ENCODE assay signal across 22 cellular contexts in the genomic region with DNA sequence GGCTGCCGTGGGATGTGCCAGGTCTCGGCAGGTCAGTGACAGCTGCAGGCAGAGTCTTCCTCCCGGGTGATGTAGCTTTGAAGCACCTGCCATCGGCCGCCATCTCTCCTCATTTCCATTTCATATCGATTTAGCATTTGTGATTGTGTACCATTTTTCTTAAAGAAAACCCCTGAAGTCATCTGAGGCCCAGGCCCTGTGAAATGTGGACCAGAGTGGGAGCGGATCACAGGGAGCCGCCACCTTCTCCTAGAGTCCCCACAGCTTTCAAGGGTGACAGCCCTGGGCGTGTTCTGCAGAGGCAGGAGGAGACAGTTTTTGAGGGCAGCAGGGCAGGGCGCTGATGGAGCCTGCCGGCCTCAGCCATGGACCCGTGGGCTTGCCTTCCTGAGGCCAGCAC. TPM values are rescaled to one million over a fixed set of nuclear protein-coding genes. Genes with fewer than 3 reads are reported as not detected.
DNase-seq lines count a peak whose midpoint lies in the region; ATAC-seq and TF ChIP-seq lines count a peak whose summit lies in the region.
"Had no signal": no experiment of that assay in that cellular context is flagged by ENCODE, and none has a peak within 500 bp of the region (broad histone marks: within the 10 kb centered on the region; RNA-seq: fewer than 3 reads in every experiment).

No MANE protein-coding gene starts in this region.

- TF ChIP-seq POLR2A in Peyer's patch (IDR thresholded peaks at IDR 0.05): no peak

- intact Hi-C loops in posterior vena cava (cut with DNase I) (no loop called here), aorta (cut with DNase I) (loop anchor here in 1 of 2 donors (2.0 kb wide), 1 partner anchor 15 kb away; no protein-coding TSS in a partner anchor)

- ATAC-seq in left lobe of liver (no peak), aorta (ENCODE audit: low FRiP score) (no peak), GM18873 (IDR thresholded peaks at IDR 0.05; ENCODE audit: low FRiP score, unreplicated experiment) (no peak)
- ATAC-seq: GM23338 had no signal

- H3K4me3 ChIP-seq in Peyer's patch (no peak overlapping the region), aorta (ENCODE audit: low read length in 2 of 2) (no peak overlapping the region)
- H3K4me3 ChIP-seq: BLaER1 treated with 17β-estradiol and CSF1 and Interleukin-3, amounts not matched to agents 10 nM and 100 nM; GM23338; HAP-1 had no signal

- TF ChIP-seq CTCF in Peyer's patch (IDR thresholded peaks at IDR 0.05): no peak

- H3K27me3 ChIP-seq in Peyer's patch: no peaks in the 10 kb centered on the region
- no peaks in the 10 kb centered on the region for H3K27me3 ChIP-seq in aorta (ENCODE audit: control insufficient read depth in 1 of 2, insufficient read depth in 2 of 2, low read length in 1 of 2)
- H3K27me3 ChIP-seq: BLaER1 treated with 17β-estradiol and CSF1 and Interleukin-3, amounts not matched to agents 10 nM and 100 nM had no signal

- H3K27ac ChIP-seq in Peyer's patch (no peak overlapping the region), aorta (ENCODE audit: low read depth in 1 of 2, low read length in 2 of 2) (no peak overlapping the region)
- H3K27ac ChIP-seq: BLaER1 treated with 17β-estradiol and CSF1 and Interleukin-3, amounts not matched to agents 10 nM and 100 nM had no signal

- DNase-seq in Ammon's horn (ENCODE audit: low spot score) (peak; percentile 1), Peyer's patch (peak in 2 of 3 donors; percentile 41 to 47), left lobe of liver (ENCODE audit: low spot score) (peak; percentile 26), posterior vena cava (ENCODE audit: low spot score) (peak; percentile 72), aorta (no peak)
- DNase-seq in activated naive CD4-positive, alpha-beta T cell treated with Interleukin-2 at 50 U/mL for 16 hours: no peak
- DNase-seq: Caco-2; CD4-positive, alpha-beta memory T cell; DMS153; KG1; NCI-H1092 treated with DMSO at 0.1 percent for 48 hours; NCI-H146; NCI-H2029; NCI-H2227 treated with DMSO at 0.1 percent for 48 hours; NCI-H510A; NCI-H774; NK-92 treated with Interleukin-12 subunit alpha and Interleukin-12 subunit beta, amount 100 ng/mL, for 24 hours; SIG-M5 had no signal

- 87 to 91% methylated on average over 12 of the region's 12 CpGs for WGBS in aorta, 2 donors

- H3K4me1 ChIP-seq in Peyer's patch: no peaks in the 10 kb centered on the region
- H3K4me1 ChIP-seq in aorta (ENCODE audit: control insufficient read depth in 1 of 2, insufficient read depth in 2 of 2, low read length in 2 of 2): no peaks in the 10 kb centered on the region
- H3K4me1 ChIP-seq: Caco-2, HAP-1 had no signal

- H3K9me3 ChIP-seq in Peyer's patch (no peaks in the 10 kb centered on the region), aorta (ENCODE audit: control insufficient read depth, low read length) (no peaks in the 10 kb centered on the region)
- H3K9me3 ChIP-seq: BLaER1 treated with 17β-estradiol and CSF1 and Interleukin-3, amounts not matched to agents 10 nM and 100 nM; Caco-2; HAP-1 had no signal

- H3K36me3 ChIP-seq in Peyer's patch: no peaks in the 10 kb centered on the region
- H3K36me3 ChIP-seq in aorta (ENCODE audit: control insufficient read depth in 1 of 2, insufficient read depth in 2 of 2, low read length in 1 of 2): no peaks in the 10 kb centered on the region
- H3K36me3 ChIP-seq: BLaER1 treated with 17β-estradiol and CSF1 and Interleukin-3, amounts not matched to agents 10 nM and 100 nM; HAP-1 had no signal

RNA-seq across cellular contexts. Expression of a gene that starts 25.9 kb away (rescaled TPM):
- 10 to 100 TPM in 3 of 4 donors, 1 to 10 TPM in 1; 8.8 to 59.4 (median 28.5) TPM for total RNA-seq in Peyer's patch
- 8.9 TPM for total RNA-seq in left lobe of liver
- 10 to 100 TPM; 30.8 to 36.9 TPM for total RNA-seq in posterior vena cava
- total RNA-seq in aorta: 10 to 100 TPM; 38.7 to 68.7 TPM
- 10 to 100 TPM in 1 of 2 donors, 1 to 10 TPM in 1; 6.4 to 34.2 TPM for polyA plus RNA-seq in aorta

Comparison
In these comparisons a context has a peak if more than half of its experiments do, and no peak if none do; other contexts are left out.
1. DNase-seq: peak in Ammon's horn (single experiment), Peyer's patch (2 of 3), left lobe of liver (single experiment) and posterior vena cava (single experiment); none in aorta (0 of 2) and activated naive CD4-positive, alpha-beta T cell treated with Interleukin-2 at 50 U/mL for 16 hours (single experiment).